In the genomic region with DNA sequence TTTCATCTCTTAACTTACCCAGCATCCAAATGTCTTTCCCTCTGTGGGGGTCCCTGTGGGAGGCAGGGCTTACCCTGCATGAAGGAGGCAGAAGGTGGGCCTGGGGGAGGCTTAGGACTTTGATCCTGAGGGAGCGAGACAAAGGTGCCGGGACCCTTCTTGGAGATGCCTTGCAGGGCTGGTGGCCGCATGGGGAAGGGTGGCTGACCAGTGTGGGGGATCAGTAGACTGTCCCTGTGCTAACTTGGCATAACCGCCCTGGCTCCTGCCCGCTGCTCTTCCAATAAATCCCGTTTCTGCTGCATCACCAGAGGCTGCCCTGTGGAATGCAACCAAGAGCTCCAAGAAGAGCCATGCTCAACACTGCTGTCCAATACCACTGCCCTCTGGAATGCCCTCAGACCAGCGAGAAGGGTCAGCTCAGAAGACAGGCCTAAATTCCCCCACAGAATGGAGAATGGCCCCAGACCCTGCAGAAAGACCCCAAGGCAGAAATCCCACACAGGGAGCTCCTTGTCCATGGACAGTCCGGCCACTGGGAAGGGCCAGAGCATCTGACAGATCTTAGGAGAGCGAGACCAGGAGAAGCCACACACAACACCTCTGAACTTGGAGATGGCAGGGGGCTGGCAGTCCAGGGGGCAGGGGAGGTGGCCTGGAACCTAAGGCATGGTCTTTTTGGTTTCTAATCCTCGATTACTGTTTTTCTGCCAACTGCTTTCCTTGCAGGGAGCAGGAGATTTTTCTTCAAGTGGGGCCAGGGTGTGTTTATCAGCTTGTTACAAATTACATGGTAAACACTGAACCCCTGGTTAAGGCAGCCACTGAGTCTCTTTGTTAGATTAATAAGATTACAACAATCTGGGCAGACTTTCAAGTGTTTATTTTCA, we compare ENCODE assay signal across 11 cellular contexts. TPM values are rescaled to one million over a fixed set of nuclear protein-coding genes. Genes with fewer than 3 reads are reported as not detected.
DNase-seq lines count a peak whose midpoint lies in the region; TF ChIP-seq lines count a peak whose summit lies in the region.
"Had no signal": no experiment of that assay in that cellular context is flagged by ENCODE, and none has a peak within 500 bp of the region (broad histone marks: within the 10 kb centered on the region; RNA-seq: fewer than 3 reads in every experiment).

No MANE protein-coding gene starts in this region.

- DNase-seq in GM23248 (no peak), NCI-H82 treated with DMSO at 0.1 percent for 48 hours (lab: John Stamatoyannopoulos, UW; ENCODE audit: unreplicated experiment) (peak; percentile 37), caudate nucleus (lab: John Stamatoyannopoulos, UW) (no peak), retinal pigment epithelial cell (ENCODE audit: low read depth) (peak; percentile 81), foreskin melanocyte (no peak), HCEC 1CT (no peak), SW 1271 (lab: John Stamatoyannopoulos, UW) (no peak)
- DNase-seq: cerebellar nuclear complex, DMS153, small intestine had no signal

- H3K4me2 ChIP-seq in GM23248 (ENCODE audit: unreplicated experiment) = peak overlapping the region; percentile 62

- H3K79me2 ChIP-seq in GM23248 (ENCODE audit: insufficient read depth) = no peaks in the 10 kb centered on the region

- H3K9me2 ChIP-seq in GM23248 (ENCODE audit: insufficient read depth) = no peaks in the 10 kb centered on the region

- 96 to 99% methylated on average over 10 of the region's 10 CpGs for WGBS in GM23248 (ENCODE audit: low coverage in 1 of 2, low lambda C conversion rate in 2 of 2, missing lambda C conversion rate in 2 of 2), 2 experiments

- peaks cover 20% of the 10 kb centered on the region for H3F3A ChIP-seq in GM23248 (ENCODE audit: insufficient read depth)

- in situ Hi-C loops in GM23248 (cut with MboI) = no loop called here

- H3K36me3 ChIP-seq in GM23248 (ENCODE audit: low read depth) = no peaks in the 10 kb centered on the region

- H4K20me1 ChIP-seq in GM23248 (ENCODE audit: insufficient read depth) = no peaks in the 10 kb centered on the region

- H3K4me1 ChIP-seq in GM23248 (ENCODE audit: insufficient read depth) = peaks cover 36% of the 10 kb centered on the region

- peaks cover 17% of the 10 kb centered on the region for H3K27me3 ChIP-seq in GM23248 (replicated peaks; ENCODE audit: insufficient read depth)

- H3K27ac ChIP-seq in GM23248 = peak overlapping the region; percentile 73; the same call in 1 of the 2 replicates
- peak overlapping the region; percentile 11 for H3K27ac ChIP-seq in caudate nucleus (ENCODE audit: low read depth, low read length)

- TF ChIP-seq CTCF in retinal pigment epithelial cell (conservative IDR thresholded peaks at IDR 0.05; ENCODE audit: low read depth, low read length) = no peak

- 0 out of 2 replicates have a peak overlapping the region, but pooled peaks have one; percentile 37 for H3K9ac ChIP-seq in GM23248

- H3K4me3 ChIP-seq in GM23248 (no peak overlapping the region), retinal pigment epithelial cell (ENCODE audit: low read length) (no peak overlapping the region)

- no peaks in the 10 kb centered on the region for H3K9me3 ChIP-seq in GM23248 (ENCODE audit: low read depth)

- no peak overlapping the region for H2AFZ ChIP-seq in GM23248

RNA-seq across cellular contexts. Expression of gene DMRTB1, which starts 46.7 kb away (rescaled TPM):
- not detected in 2 replicates for total RNA-seq in GM23248 (2014; rRNA removed; shearing (Covaris generic))
- polyA plus RNA-seq in GM23248 (2016; fragmentation: Nextera tagmentation; extraction: Ambion mirVana) = not detected in 2 replicates
- total RNA-seq: NCI-H460 had no signal
- polyA plus RNA-seq: small intestine had no signal

Comparison
In these comparisons a context has a peak if more than half of its experiments do, and no peak if none do; other contexts are left out.
1. DNase-seq: peak in NCI-H82 treated with DMSO at 0.1 percent for 48 hours (single experiment) and retinal pigment epithelial cell (single experiment); none in GM23248 (single experiment), caudate nucleus (0 of 61), foreskin melanocyte (single experiment), HCEC 1CT (single experiment) and SW 1271 (0 of 2).